ENCODE assay signal across 11 cellular contexts in genomic region chr5:136018814-136019777, GRCh38. TPM values are rescaled to one million over a fixed set of nuclear protein-coding genes. Genes with fewer than 3 reads are reported as not detected.
DNase-seq lines count a peak whose midpoint lies in the region; ATAC-seq and TF ChIP-seq lines count a peak whose summit lies in the region.
"Had no signal": no experiment of that assay in that cellular context is flagged by ENCODE, and none has a peak within 500 bp of the region (broad histone marks: within the 10 kb centered on the region; RNA-seq: fewer than 3 reads in every experiment).

No MANE protein-coding gene starts in this region.

- peak; percentile 97 for DNase-seq in AG09309 (ENCODE audit: low read depth)
- DNase-seq in OCI-LY7 (ENCODE audit: low spot score): no peak
- peak; percentile 50 for DNase-seq in epithelial cell of esophagus (ENCODE audit: low read depth)
- no peak for DNase-seq in SIG-M5 treated with dmso at 0.1 percent for 504 hours (lab: John Stamatoyannopoulos, UW; ENCODE audit: unreplicated experiment)
- no peak for DNase-seq in NCI-H1694 (lab: John Stamatoyannopoulos, UW)
- DNase-seq in CD8-positive, alpha-beta T cell: no peak
- DNase-seq: naive thymus-derived CD4-positive, alpha-beta T cell; T-cell had no signal

- H3K27ac ChIP-seq in OCI-LY7 (ENCODE audit: low read depth, low read length, poor library complexity, severe bottlenecking): no peak overlapping the region
- H3K27ac ChIP-seq in CD8-positive, alpha-beta T cell (ENCODE audit: low read depth, low read length): no peak overlapping the region

- H3K4me3 Mint-ChIP-seq in nephron: peak overlapping the region in 1 of 3 experiments; percentile 7
- no peak overlapping the region for H3K4me3 Mint-ChIP-seq in CD8-positive, alpha-beta T cell
- H3K4me3 Mint-ChIP-seq: naive thymus-derived CD4-positive, alpha-beta T cell; T-cell had no signal

- no peaks in the 10 kb centered on the region for H3K36me3 Mint-ChIP-seq in nephron (ENCODE audit: low read depth)
- H3K36me3 Mint-ChIP-seq in CD8-positive, alpha-beta T cell: no peaks in the 10 kb centered on the region
- H3K36me3 Mint-ChIP-seq: T-cell had no signal

- no peaks in the 10 kb centered on the region for H3K9me3 Mint-ChIP-seq in nephron
- H3K9me3 Mint-ChIP-seq in CD8-positive, alpha-beta T cell: no peaks in the 10 kb centered on the region
- H3K9me3 Mint-ChIP-seq: T-cell had no signal

- no peak overlapping the region for H3K4me2 ChIP-seq in OCI-LY7 (ENCODE audit: low read length)

- ATAC-seq in HG03039 (IDR thresholded peaks at IDR 0.05; ENCODE audit: unreplicated experiment): no peak
- ATAC-seq in CD8-positive, alpha-beta T cell: no peak
- ATAC-seq: naive thymus-derived CD4-positive, alpha-beta T cell; T-cell had no signal

- no peaks in the 10 kb centered on the region for H3K4me1 ChIP-seq in OCI-LY7 (ENCODE audit: insufficient read depth, low read length, poor library complexity, severe bottlenecking)
- H3K4me1 ChIP-seq in CD8-positive, alpha-beta T cell (ENCODE audit: insufficient read depth, low read length): no peaks in the 10 kb centered on the region

- peak overlapping the region; percentile 81 to 92 (median 89) for H3K27ac Mint-ChIP-seq in nephron
- H3K27ac Mint-ChIP-seq in CD8-positive, alpha-beta T cell: no peak overlapping the region
- H3K27ac Mint-ChIP-seq: naive thymus-derived CD4-positive, alpha-beta T cell; T-cell had no signal

- H3K79me2 ChIP-seq in OCI-LY7 (ENCODE audit: insufficient read depth, low read depth, low read length): no peaks in the 10 kb centered on the region

- intact Hi-C loops in OCI-LY7 (cut with micrococcal nuclease; ENCODE audit: unreplicated experiment): no loop called here
- intact Hi-C loops in CD8-positive, alpha-beta T cell (cut with DNase I, micrococcal nuclease): loop anchor here in 1 of 2 experiments (10.0 kb wide), 1 partner anchor 1706 kb away; no protein-coding TSS in a partner anchor

- H3K9me2 ChIP-seq in OCI-LY7 (ENCODE audit: insufficient read depth, low read length): no peaks in the 10 kb centered on the region

- no peaks in the 10 kb centered on the region for H4K20me1 ChIP-seq in OCI-LY7 (ENCODE audit: insufficient read depth, low read length)

- peaks cover 5% of the 10 kb centered on the region for H3K27me3 Mint-ChIP-seq in nephron (ENCODE audit: low read depth)
- peaks cover 9% of the 10 kb centered on the region for H3K27me3 Mint-ChIP-seq in CD8-positive, alpha-beta T cell (ENCODE audit: low read depth)

- peaks cover 60% of the 10 kb centered on the region for H3K4me1 Mint-ChIP-seq in nephron
- H3K4me1 Mint-ChIP-seq in CD8-positive, alpha-beta T cell (ENCODE audit: low read depth): no peaks in the 10 kb centered on the region

- H3K9me3 ChIP-seq in OCI-LY7 (ENCODE audit: low read length): no peaks in the 10 kb centered on the region
- H3K9me3 ChIP-seq in CD8-positive, alpha-beta T cell (ENCODE audit: low read length): no peaks in the 10 kb centered on the region
- H3K9me3 ChIP-seq: ascending aorta had no signal

- TF ChIP-seq CTCF in AG09309 (IDR thresholded peaks at IDR 0.05; ENCODE audit: control insufficient read depth, insufficient read depth, low read depth, low read length, missing control alignments): peak; percentile 52
- no peak for TF ChIP-seq CTCF in OCI-LY7 (conservative IDR thresholded peaks at IDR 0.05; ENCODE audit: low read length)
- TF ChIP-seq CTCF in epithelial cell of esophagus (IDR thresholded peaks at IDR 0.05; ENCODE audit: insufficient read depth, low read depth, low read length, missing control alignments): peak; percentile 2
- TF ChIP-seq CTCF in nephron (IDR thresholded peaks at IDR 0.05; ENCODE audit: unreplicated experiment in 3 of 3): peak in 1 of 3 experiments; percentile 9
- no peak for TF ChIP-seq CTCF in CD8-positive, alpha-beta T cell (IDR thresholded peaks at IDR 0.05)

- POLR2A ChIA-PET in OCI-LY7 (lab: Charles Lee): interaction anchor here (0.7 kb wide), 1 partner anchor 24 kb away, joined by 3 read pairs; no protein-coding TSS in a partner anchor
- POLR2A ChIA-PET in CD8-positive, alpha-beta T cell (lab: Charles Lee): no interaction called here

- H3K4me3 ChIP-seq in AG09309 (ENCODE audit: control insufficient read depth, low read depth, low read length) (no peak overlapping the region), OCI-LY7 (ENCODE audit: low read depth, low read length, poor library complexity, severe bottlenecking) (no peak overlapping the region), epithelial cell of esophagus (ENCODE audit: low read length) (no peak overlapping the region)
- H3K4me3 ChIP-seq in CD8-positive, alpha-beta T cell (ENCODE audit: low read depth, low read length): no peak overlapping the region
- H3K4me3 ChIP-seq: ascending aorta had no signal

- no TSS peak for BruUV-seq in OCI-LY7 (replicated peaks; lab: Mats Ljungman, UMichigan)

- H3K36me3 ChIP-seq in OCI-LY7 (ENCODE audit: insufficient read depth, low read length): no peaks in the 10 kb centered on the region
- H3K36me3 ChIP-seq in CD8-positive, alpha-beta T cell (ENCODE audit: insufficient read depth, low read length): no peaks in the 10 kb centered on the region
- H3K36me3 ChIP-seq: ascending aorta had no signal

- H2AFZ ChIP-seq in OCI-LY7 (ENCODE audit: low read length): peak overlapping the region; percentile 32; the same call in 1 of the 2 replicates

- no peaks in the 10 kb centered on the region for H3K27me3 ChIP-seq in CD8-positive, alpha-beta T cell (ENCODE audit: insufficient read depth, low read length)
- H3K27me3 ChIP-seq: ascending aorta had no signal

- CTCF ChIA-PET in OCI-LY7 (lab: Charles Lee; ENCODE audit: unreplicated experiment): no interaction called here
- CTCF ChIA-PET in CD8-positive, alpha-beta T cell (lab: Charles Lee): no interaction called here

RNA-seq across cellular contexts. Expression of gene TGFBI, which starts 9.7 kb away (rescaled TPM):
- not detected in 2 replicates for total RNA-seq in OCI-LY7 (2014; rRNA removed; shearing (Covaris generic))
- not detected in 2 replicates for total RNA-seq in OCI-LY7 (2022)
- 1 to 10 TPM; 1.8 TPM for total RNA-seq in CD8-positive, alpha-beta T cell

Comparison
In these comparisons a context has a peak if more than half of its experiments do, and no peak if none do; other contexts are left out.
1. DNase-seq: peak in AG09309 (single experiment) and epithelial cell of esophagus (single experiment); none in OCI-LY7 (single experiment), SIG-M5 treated with dmso at 0.1 percent for 504 hours (single experiment), NCI-H1694 (single experiment) and CD8-positive, alpha-beta T cell (0 of 7).
2. CTCF ChIP-seq: peak in AG09309 (single experiment) and epithelial cell of esophagus (single experiment); none in OCI-LY7 (single experiment) and CD8-positive, alpha-beta T cell (single experiment).